Comparison of ENCODE assay signal across 14 cellular contexts in genomic region chr1:208997726-208998312, GRCh38.
DNase-seq lines count a peak whose midpoint lies in the region; ATAC-seq and TF ChIP-seq lines count a peak whose summit lies in the region.
"Had no signal": no experiment of that assay in that cellular context is flagged by ENCODE, and none has a peak within 500 bp of the region (broad histone marks: within the 10 kb centered on the region; RNA-seq: fewer than 3 reads in every experiment).

No MANE protein-coding gene starts in this region.

- H3K4me2 ChIP-seq in HCT116 (ENCODE audit: low read length): no peak overlapping the region

- CTCF ChIA-PET in HCT116 (lab: Charles Lee): no interaction called here

- H3K9me2 ChIP-seq in HCT116 (ENCODE audit: insufficient read depth): no peaks in the 10 kb centered on the region

- H4K20me1 ChIP-seq in HCT116 (ENCODE audit: insufficient read depth): no peaks in the 10 kb centered on the region

- POLR2A ChIA-PET in HCT116 (lab: Charles Lee): no interaction called here

- no peak overlapping the region for H3K27ac ChIP-seq in HCT116 (ENCODE audit: low read depth, low read length)
- H3K27ac ChIP-seq in lower lobe of right lung: no peak overlapping the region
- H3K27ac ChIP-seq in Peyer's patch: no peak overlapping the region
- H3K27ac ChIP-seq: spleen had no signal

- H2AFZ ChIP-seq in HCT116 (ENCODE audit: low read depth, low read length, poor library complexity, severe bottlenecking): no peak overlapping the region

- RAD21 ChIA-PET in HCT116 (lab: Charles Lee; ENCODE audit: low non-redundant PET in 1 of 2, low total read pairs in 2 of 2, uncharacterized antibody in 2 of 2, unreplicated experiment in 2 of 2): no interaction called here

- TF ChIP-seq RAD21 in HCT116 (IDR thresholded peaks at IDR 0.05; ENCODE audit: low read depth): peak; percentile 13; the same call in 1 of the 2 replicates

- no peaks in the 10 kb centered on the region for H3K27me3 ChIP-seq in HCT116 (ENCODE audit: insufficient read depth, low read length)
- H3K27me3 ChIP-seq in lower lobe of right lung (ENCODE audit: low read depth): no peaks in the 10 kb centered on the region
- H3K27me3 ChIP-seq in Peyer's patch: no peaks in the 10 kb centered on the region
- H3K27me3 ChIP-seq: spleen had no signal

- in situ Hi-C loops in astrocyte of the spinal cord (cut with HindIII; ENCODE audit: low sequenced_read_pairs): no loop called here

- H3K4me3 ChIP-seq in HCT116 (replicated peaks in 1 of 2; ENCODE audit: low read depth in 1 of 2, low read length in 2 of 2) (no peak overlapping the region), astrocyte of the spinal cord (ENCODE audit: low read depth, low read length) (no peak overlapping the region), lower lobe of right lung (no peak overlapping the region), Peyer's patch (no peak overlapping the region)
- H3K4me3 ChIP-seq: spleen had no signal

- H3K4me1 ChIP-seq in HCT116 (ENCODE audit: control insufficient read depth in 1 of 2, insufficient read depth in 2 of 2, low read length in 2 of 2) (no peaks in the 10 kb centered on the region), lower lobe of right lung (no peaks in the 10 kb centered on the region), Peyer's patch (no peaks in the 10 kb centered on the region)
- H3K4me1 ChIP-seq: spleen had no signal

- intact Hi-C loops in HCT116 (cut with micrococcal nuclease): no loop called here
- intact Hi-C loops in lower lobe of right lung (cut with DNase I): no loop called here

- ATAC-seq in HCT116: no peak
- ATAC-seq in lower lobe of right lung: no peak
- ATAC-seq in HG03280 (IDR thresholded peaks at IDR 0.05; ENCODE audit: unreplicated experiment): no peak
- ATAC-seq: WTC11 had no signal

- no peak overlapping the region for H3K9ac ChIP-seq in HCT116 (ENCODE audit: low read length)

- BruUV-seq in HCT116 (replicated peaks; lab: Mats Ljungman, UMichigan): no TSS peak

- H3K79me2 ChIP-seq in HCT116 (ENCODE audit: insufficient read depth, low read length): no peaks in the 10 kb centered on the region

- H3K9me3 ChIP-seq in HCT116 (ENCODE audit: control insufficient read depth in 1 of 2, insufficient read depth in 1 of 2, low read depth in 1 of 2, low read length in 2 of 2) (no peaks in the 10 kb centered on the region), lower lobe of right lung (no peaks in the 10 kb centered on the region), Peyer's patch (no peaks in the 10 kb centered on the region)
- H3K9me3 ChIP-seq: spleen had no signal

- TF ChIP-seq CTCF in HCT116 (IDR thresholded peaks at IDR 0.05 in 2 of 3, conservative IDR thresholded peaks at IDR 0.05 in 1 of 3; ENCODE audit: borderline replicate concordance in 1 of 3, insufficient read depth in 1 of 3, low read depth in 2 of 3, low read length in 2 of 3) (peak; percentile 5 to 26 (median 25); a peak in 2 of 6 replicates), astrocyte of the spinal cord (IDR thresholded peaks at IDR 0.05; ENCODE audit: low read depth, low read length) (peak; percentile 58), lower lobe of right lung (IDR thresholded peaks at IDR 0.05) (peak; percentile 15), Peyer's patch (IDR thresholded peaks at IDR 0.05) (peak in 2 of 6 experiments; percentile 13 to 21)

- H3K36me3 ChIP-seq in HCT116 (ENCODE audit: control insufficient read depth in 1 of 2, insufficient read depth in 2 of 2, low read length in 2 of 2) (no peaks in the 10 kb centered on the region), lower lobe of right lung (no peaks in the 10 kb centered on the region), Peyer's patch (no peaks in the 10 kb centered on the region)
- H3K36me3 ChIP-seq: spleen had no signal

- TF ChIP-seq POLR2A in HCT116 (IDR thresholded peaks at IDR 0.05; ENCODE audit: borderline replicate concordance, extremely low read depth, insufficient read depth, insufficient read length): no peak
- no peak for TF ChIP-seq POLR2A in Peyer's patch (IDR thresholded peaks at IDR 0.05)

- DNase-seq in COR-L47 (lab: John Stamatoyannopoulos, UW) (peak; percentile 3), HCT116 (ENCODE audit: low read depth, low spot score) (no peak), astrocyte of the spinal cord (ENCODE audit: low read depth, low spot score) (no peak), lower lobe of right lung (no peak), hepatic stellate cell (ENCODE audit: low spot score) (no peak), Peyer's patch (no peak)
- DNase-seq in activated naive CD4-positive, alpha-beta T cell treated with anti-CD3 and anti-CD28 coated beads, Interleukin-2, amount 50 U/mL, for 16 hours: no peak
- DNase-seq: activated gamma-delta T cell; Kasumi-1; NK-92 treated with Interleukin-12 subunit alpha and Interleukin-12 subunit beta, amount 100 ng/mL, for 24 hours; spleen; stimulated activated naive CD4-positive, alpha-beta T cell treated with Interleukin-2 at 50 U/mL for 16 hours had no signal

TF ChIP-seq in HCT116, 20 proteins besides CTCF, POLR2A, EP300 and RAD21:
- TF ChIP-seq CEBPB (IDR thresholded peaks at IDR 0.05; ENCODE audit: low read depth) (no peak), ZNF274 (IDR thresholded peaks at IDR 0.05; ENCODE audit: low read depth, low read length) (no peak), FOSL1 (IDR thresholded peaks at IDR 0.05; ENCODE audit: low read depth) (no peak), EZH2phosphoT487 (IDR thresholded peaks at IDR 0.05; ENCODE audit: borderline replicate concordance) (no peak), POLR2AphosphoS5 (IDR thresholded peaks at IDR 0.05; ENCODE audit: low read depth, low read length) (no peak), ZBTB33 (IDR thresholded peaks at IDR 0.05; ENCODE audit: extremely low read depth, insufficient replicate concordance, low read length) (no peak), JUND (IDR thresholded peaks at IDR 0.05) (no peak)
